ENCODE assay signal across 8 cellular contexts in the genomic region with DNA sequence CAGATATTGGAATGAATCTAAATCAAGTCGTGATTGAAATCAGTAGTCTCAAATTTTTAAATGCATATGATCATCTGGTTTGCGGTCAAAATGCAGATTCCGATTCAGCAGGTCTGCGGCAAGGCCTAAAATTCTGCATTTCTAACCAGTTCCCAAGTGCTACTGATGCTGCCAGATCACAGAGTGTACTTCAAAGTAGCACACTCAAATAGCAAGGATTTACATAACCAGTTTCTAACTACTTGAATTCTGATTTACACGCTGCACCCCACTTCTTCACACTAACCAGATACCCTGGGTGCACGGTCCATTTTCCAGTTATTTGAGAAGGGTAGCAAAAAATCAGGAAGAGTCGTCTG. TPM values are rescaled to one million over a fixed set of nuclear protein-coding genes. Genes with fewer than 3 reads are reported as not detected.
DNase-seq lines count a peak whose midpoint lies in the region; ATAC-seq, FAIRE-seq and TF ChIP-seq lines count a peak whose summit lies in the region.

No MANE protein-coding gene starts in this region.

- H3K36me3 ChIP-seq in MG63 = peaks cover 10% of the 10 kb centered on the region
- H3K36me3 ChIP-seq in bronchial epithelial cell (ENCODE audit: control insufficient read depth, insufficient read depth, low read length) = peaks cover 2% of the 10 kb centered on the region
- H3K36me3 ChIP-seq in muscle layer of colon (ENCODE audit: insufficient read depth, low read length) = peaks cover 4% of the 10 kb centered on the region
- no peaks in the 10 kb centered on the region for H3K36me3 ChIP-seq in aorta (ENCODE audit: control insufficient read depth in 1 of 2, insufficient read depth in 2 of 2, low read length in 1 of 2)

- H3K9ac ChIP-seq in muscle layer of colon (ENCODE audit: low read length) = peak overlapping the region; percentile 40

- TF ChIP-seq CTCF in AG10803 (conservative IDR thresholded peaks at IDR 0.05; ENCODE audit: low read length) (no peak), bronchial epithelial cell (IDR thresholded peaks at IDR 0.05; ENCODE audit: insufficient read depth, low read length, severe bottlenecking) (no peak)

- H3K4me1 ChIP-seq in muscle layer of colon (ENCODE audit: insufficient read depth, low read length) = no peaks in the 10 kb centered on the region
- no peaks in the 10 kb centered on the region for H3K4me1 ChIP-seq in aorta (ENCODE audit: control insufficient read depth in 1 of 2, insufficient read depth in 2 of 2, low read length in 2 of 2)

- H3K9me3 ChIP-seq in MG63 = no peaks in the 10 kb centered on the region
- H3K9me3 ChIP-seq in muscle layer of colon (ENCODE audit: low read length) = no peaks in the 10 kb centered on the region
- H3K9me3 ChIP-seq in aorta (ENCODE audit: control insufficient read depth, low read length) = no peaks in the 10 kb centered on the region

- peak overlapping the region; percentile 74 for H3K4me3 ChIP-seq in AG10803 (ENCODE audit: low read length)
- peak overlapping the region; percentile 69 for H3K4me3 ChIP-seq in MG63
- H3K4me3 ChIP-seq in bronchial epithelial cell (ENCODE audit: low read depth, low read length) = peak overlapping the region; percentile 77
- peak overlapping the region; percentile 33 to 56 for H3K4me3 ChIP-seq in muscle layer of colon (ENCODE audit: low read depth in 1 of 2, low read length in 2 of 2)
- peak overlapping the region; percentile 38 to 54 for H3K4me3 ChIP-seq in aorta (ENCODE audit: low read length in 2 of 2)

- ATAC-seq in GM18870 (IDR thresholded peaks at IDR 0.05; ENCODE audit: unreplicated experiment) (peak; percentile 18), aorta (ENCODE audit: low FRiP score) (no peak), HG03108 (IDR thresholded peaks at IDR 0.05; ENCODE audit: unreplicated experiment) (no peak)

- FAIRE-seq in bronchial epithelial cell (lab: Jason Lieb, UNC) = no peak

- 3 to 32% methylated on average over 7 of the region's 7 CpGs for WGBS in aorta, 2 donors

- peak overlapping the region; percentile 74 for H3K27ac ChIP-seq in muscle layer of colon (ENCODE audit: low read depth, low read length)
- no peak overlapping the region for H3K27ac ChIP-seq in aorta (ENCODE audit: low read depth in 1 of 2, low read length in 2 of 2)

- no peaks in the 10 kb centered on the region for H3K27me3 ChIP-seq in MG63
- H3K27me3 ChIP-seq in bronchial epithelial cell (ENCODE audit: control insufficient read depth, insufficient read depth, low read length) = no peaks in the 10 kb centered on the region
- H3K27me3 ChIP-seq in muscle layer of colon (ENCODE audit: control insufficient read depth in 1 of 2, insufficient read depth in 2 of 2, low read length in 2 of 2) = no peaks in the 10 kb centered on the region
- no peaks in the 10 kb centered on the region for H3K27me3 ChIP-seq in aorta (ENCODE audit: control insufficient read depth in 1 of 2, insufficient read depth in 2 of 2, low read length in 1 of 2)

- intact Hi-C loops in aorta (cut with DNase I) = loop anchor here in 1 of 2 donors (5.0 kb wide), 2 partner anchors 87 to 132 kb away; no protein-coding TSS in a partner anchor

- peak; percentile 20 for DNase-seq in AG10803 (ENCODE audit: low read depth)
- no peak for DNase-seq in MG63
- DNase-seq in bronchial epithelial cell (ENCODE audit: low read depth) = peak; percentile 1
- DNase-seq in aorta = no peak
- DNase-seq in NCI-H1092 (lab: John Stamatoyannopoulos, UW) = no peak

RNA-seq across cellular contexts. Expression of gene MBTPS2, which starts 0.8 kb away (rescaled TPM):
- total RNA-seq in MG63 (2014; rRNA removed; shearing (Covaris generic); ENCODE audit: low replicate concordance) = 8.8 and 12.6 TPM in 2 replicates
- 3.9 and 4.6 TPM in 2 replicates for total RNA-seq in bronchial epithelial cell
- 10 to 100 TPM; 13.5 to 14.6 TPM for total RNA-seq in aorta
- 1 to 10 TPM; 3.4 to 6.8 TPM for polyA plus RNA-seq in aorta

RNA-seq across cellular contexts. Expression of gene YY2, which starts 15.6 kb away (rescaled TPM):
- 0.62 and 0.69 TPM in 2 replicates for total RNA-seq in MG63 (2014; rRNA removed; shearing (Covaris generic); ENCODE audit: low replicate concordance)
- total RNA-seq in bronchial epithelial cell (0.79 and 1.3 TPM in 2 replicates), aorta (1 to 10 TPM; 2.2 to 2.9 TPM)
- polyA plus RNA-seq in aorta = 1 to 10 TPM in 1 of 2 donors, not detected in 1; 1.4 TPM

Comparison
In these comparisons a context has a peak if more than half of its experiments do, and no peak if none do; other contexts are left out.
1. DNase-seq: peak in AG10803 (single experiment) and bronchial epithelial cell (single experiment); none in MG63 (single experiment), aorta (0 of 2) and NCI-H1092 (single experiment).
2. Peak in every context shown above with its lines, with median percentiles within 50 percentile points of each other: H3K4me3 ChIP-seq.